Comparison of ENCODE assay signal across 18 cellular contexts in the genomic region with DNA sequence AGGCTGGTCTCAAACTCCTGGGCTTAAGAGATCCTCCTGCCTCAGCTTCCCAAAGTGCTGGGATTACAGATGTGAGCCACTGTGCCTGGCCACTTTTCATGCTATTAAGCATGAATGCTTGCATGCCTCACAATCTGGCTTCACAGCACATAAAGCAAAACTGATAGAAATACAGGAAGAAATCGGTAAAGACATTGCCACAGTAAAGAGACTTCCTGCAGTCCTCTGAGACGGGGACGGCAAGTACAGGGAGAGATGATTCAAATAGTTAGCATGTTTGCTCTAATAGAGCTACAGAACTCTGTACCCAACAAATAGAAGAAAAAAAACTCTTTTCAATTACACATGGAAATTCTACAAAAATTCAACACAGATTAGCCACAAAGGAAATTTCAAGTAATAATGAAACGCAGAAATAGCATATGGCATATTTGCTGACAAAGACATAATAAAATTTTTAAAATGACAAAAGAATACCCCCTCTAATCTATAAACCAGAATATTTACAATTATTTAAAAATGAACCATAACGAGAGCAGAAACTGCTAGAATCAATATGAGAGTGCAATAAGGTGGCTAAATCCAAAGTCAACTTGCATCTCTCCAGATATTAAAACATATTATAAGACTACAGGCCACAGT.
DNase-seq lines count a peak whose midpoint lies in the region; ATAC-seq lines count a peak whose summit lies in the region.
"Had no signal": no experiment of that assay in that cellular context is flagged by ENCODE, and none has a peak within 500 bp of the region (broad histone marks: within the 10 kb centered on the region; RNA-seq: fewer than 3 reads in every experiment).

No MANE protein-coding gene starts in this region.

- no peak for DNase-seq in activated naive CD4-positive, alpha-beta T cell treated with anti-CD3 and anti-CD28 coated beads, Interleukin-2, amount 10 ng/mL, durations not matched to agents 7 days and 5 days
- no peak for DNase-seq in activated naive CD4-positive, alpha-beta T cell treated with Interleukin-2 at 50 U/mL for 16 hours
- no peak for DNase-seq in activated naive CD8-positive, alpha-beta T cell treated with anti-CD3 and anti-CD28 coated beads, Interleukin-2, amount 50 U/mL, for 24 hours
- DNase-seq in amniotic stem cell (lab: John Stamatoyannopoulos, UW) (no peak), NCI-H2081 (lab: John Stamatoyannopoulos, UW) (no peak), DMS79 treated with DMSO at 0.1 percent for 48 hours (lab: John Stamatoyannopoulos, UW) (no peak)
- DNase-seq: body of pancreas, colonic mucosa, glutamatergic neuron, H9, MM.1S, NCI-H82, PC-3, SHP77, tibial artery had no signal

- H3K27me3 Mint-ChIP-seq in activated naive CD4-positive, alpha-beta T cell treated with anti-CD3 and anti-CD28 coated beads, Interleukin-2, amount 10 ng/mL, durations not matched to agents 7 days and 5 days: no peaks in the 10 kb centered on the region
- H3K27me3 Mint-ChIP-seq in T-helper 1 cell treated with Interleukin-12 subunit alpha and Interleukin-12 subunit beta and Interleukin-4 antibody, amounts not matched to agents 30 μg/mL and 1 μg/mL, for 36 hours (ENCODE audit: low read depth): no peaks in the 10 kb centered on the region
- H3K27me3 Mint-ChIP-seq in activated naive CD8-positive, alpha-beta T cell treated with anti-CD3 and anti-CD28 coated beads, Interleukin-2, amount 50 U/mL, for 24 hours: no peaks in the 10 kb centered on the region
- H3K27me3 Mint-ChIP-seq in stimulated activated naive CD8-positive, alpha-beta T cell treated with anti-CD3 and anti-CD28 coated beads, Interleukin-15, Interleukin-2, amounts not matched to agents 100 ng/mL and 50 ng/mL, for 24 hours: no peaks in the 10 kb centered on the region

- ATAC-seq in activated naive CD8-positive, alpha-beta T cell treated with anti-CD3 and anti-CD28 coated beads, Interleukin-2, amount 50 U/mL, for 24 hours: peak; percentile 78
- ATAC-seq: body of pancreas, PC-3 had no signal

- no peak overlapping the region for H3K4me3 Mint-ChIP-seq in activated naive CD4-positive, alpha-beta T cell treated with anti-CD3 and anti-CD28 coated beads, Interleukin-2, amount 10 ng/mL, durations not matched to agents 7 days and 5 days
- H3K4me3 Mint-ChIP-seq in T-helper 1 cell treated with Interleukin-12 subunit alpha and Interleukin-12 subunit beta and Interleukin-4 antibody, amounts not matched to agents 30 μg/mL and 1 μg/mL, for 36 hours: no peak overlapping the region
- no peak overlapping the region for H3K4me3 Mint-ChIP-seq in activated naive CD8-positive, alpha-beta T cell treated with anti-CD3 and anti-CD28 coated beads, Interleukin-2, amount 50 U/mL, for 24 hours
- no peak overlapping the region for H3K4me3 Mint-ChIP-seq in stimulated activated naive CD8-positive, alpha-beta T cell treated with anti-CD3 and anti-CD28 coated beads, Interleukin-15, Interleukin-2, amounts not matched to agents 100 ng/mL and 50 ng/mL, for 24 hours
- H3K4me3 Mint-ChIP-seq: H9, neural crest cell had no signal

- H3K9me3 Mint-ChIP-seq in activated naive CD4-positive, alpha-beta T cell treated with anti-CD3 and anti-CD28 coated beads, Interleukin-2, amount 10 ng/mL, durations not matched to agents 7 days and 5 days: peaks cover 3% of the 10 kb centered on the region
- no peaks in the 10 kb centered on the region for H3K9me3 Mint-ChIP-seq in T-helper 1 cell treated with Interleukin-12 subunit alpha and Interleukin-12 subunit beta and Interleukin-4 antibody, amounts not matched to agents 30 μg/mL and 1 μg/mL, for 36 hours
- no peaks in the 10 kb centered on the region for H3K9me3 Mint-ChIP-seq in activated naive CD8-positive, alpha-beta T cell treated with anti-CD3 and anti-CD28 coated beads, Interleukin-2, amount 50 U/mL, for 24 hours
- no peaks in the 10 kb centered on the region for H3K9me3 Mint-ChIP-seq in stimulated activated naive CD8-positive, alpha-beta T cell treated with anti-CD3 and anti-CD28 coated beads, Interleukin-15, Interleukin-2, amounts not matched to agents 100 ng/mL and 50 ng/mL, for 24 hours
- H3K9me3 Mint-ChIP-seq: neural crest cell had no signal

- CTCF ChIA-PET in activated naive CD4-positive, alpha-beta T cell treated with anti-CD3 and anti-CD28 coated beads, Interleukin-2, amount 10 ng/mL, durations not matched to agents 7 days and 5 days (lab: Charles Lee): interaction anchor here (0.8 to 1.3 kb wide), 2 partner anchors 17 to 54 kb away, joined by 3 to 4 read pairs; no protein-coding TSS in a partner anchor

- peak overlapping the region; percentile 0 for H3K27ac Mint-ChIP-seq in activated naive CD4-positive, alpha-beta T cell treated with anti-CD3 and anti-CD28 coated beads, Interleukin-2, amount 10 ng/mL, durations not matched to agents 7 days and 5 days
- H3K27ac Mint-ChIP-seq in T-helper 1 cell treated with Interleukin-12 subunit alpha and Interleukin-12 subunit beta and Interleukin-4 antibody, amounts not matched to agents 30 μg/mL and 1 μg/mL, for 36 hours: peak overlapping the region; percentile 26
- H3K27ac Mint-ChIP-seq in activated naive CD8-positive, alpha-beta T cell treated with anti-CD3 and anti-CD28 coated beads, Interleukin-2, amount 50 U/mL, for 24 hours: peak overlapping the region; percentile 69
- H3K27ac Mint-ChIP-seq in stimulated activated naive CD8-positive, alpha-beta T cell treated with anti-CD3 and anti-CD28 coated beads, Interleukin-15, Interleukin-2, amounts not matched to agents 100 ng/mL and 50 ng/mL, for 24 hours: peak overlapping the region; percentile 72

- H3K4me1 Mint-ChIP-seq in activated naive CD4-positive, alpha-beta T cell treated with anti-CD3 and anti-CD28 coated beads, Interleukin-2, amount 10 ng/mL, durations not matched to agents 7 days and 5 days: peaks cover 50% of the 10 kb centered on the region
- peaks cover 41% of the 10 kb centered on the region for H3K4me1 Mint-ChIP-seq in T-helper 1 cell treated with Interleukin-12 subunit alpha and Interleukin-12 subunit beta and Interleukin-4 antibody, amounts not matched to agents 30 μg/mL and 1 μg/mL, for 36 hours (ENCODE audit: low read depth)
- H3K4me1 Mint-ChIP-seq in activated naive CD8-positive, alpha-beta T cell treated with anti-CD3 and anti-CD28 coated beads, Interleukin-2, amount 50 U/mL, for 24 hours: peaks cover 56% of the 10 kb centered on the region
- H3K4me1 Mint-ChIP-seq in stimulated activated naive CD8-positive, alpha-beta T cell treated with anti-CD3 and anti-CD28 coated beads, Interleukin-15, Interleukin-2, amounts not matched to agents 100 ng/mL and 50 ng/mL, for 24 hours (ENCODE audit: low read depth): peaks cover 66% of the 10 kb centered on the region

- peaks cover 74% of the 10 kb centered on the region for H3K36me3 Mint-ChIP-seq in activated naive CD4-positive, alpha-beta T cell treated with anti-CD3 and anti-CD28 coated beads, Interleukin-2, amount 10 ng/mL, durations not matched to agents 7 days and 5 days
- peaks cover 33% of the 10 kb centered on the region for H3K36me3 Mint-ChIP-seq in T-helper 1 cell treated with Interleukin-12 subunit alpha and Interleukin-12 subunit beta and Interleukin-4 antibody, amounts not matched to agents 30 μg/mL and 1 μg/mL, for 36 hours (ENCODE audit: low read depth)
- peaks cover 53% of the 10 kb centered on the region for H3K36me3 Mint-ChIP-seq in activated naive CD8-positive, alpha-beta T cell treated with anti-CD3 and anti-CD28 coated beads, Interleukin-2, amount 50 U/mL, for 24 hours (ENCODE audit: low read depth)
- peaks cover 59% of the 10 kb centered on the region for H3K36me3 Mint-ChIP-seq in stimulated activated naive CD8-positive, alpha-beta T cell treated with anti-CD3 and anti-CD28 coated beads, Interleukin-15, Interleukin-2, amounts not matched to agents 100 ng/mL and 50 ng/mL, for 24 hours (ENCODE audit: low read depth)

Comparison
In these comparisons a context has a peak if more than half of its experiments do, and no peak if none do; other contexts are left out.
1. H3K27ac Mint-ChIP-seq: peak in every context shown above with its lines; median percentile 72 in stimulated activated naive CD8-positive, alpha-beta T cell treated with anti-CD3 and anti-CD28 coated beads, Interleukin-15, Interleukin-2, amounts not matched to agents 100 ng/mL and 50 ng/mL, for 24 hours; 69 in activated naive CD8-positive, alpha-beta T cell treated with anti-CD3 and anti-CD28 coated beads, Interleukin-2, amount 50 U/mL, for 24 hours; 26 in T-helper 1 cell treated with Interleukin-12 subunit alpha and Interleukin-12 subunit beta and Interleukin-4 antibody, amounts not matched to agents 30 μg/mL and 1 μg/mL, for 36 hours; 0 in activated naive CD4-positive, alpha-beta T cell treated with anti-CD3 and anti-CD28 coated beads, Interleukin-2, amount 10 ng/mL, durations not matched to agents 7 days and 5 days.